Comparison of ENCODE assay signal across 9 cellular contexts in genomic region chr9:127004946-127005769, GRCh38.
DNase-seq lines count a peak whose midpoint lies in the region; ATAC-seq and TF ChIP-seq lines count a peak whose summit lies in the region.
"Had no signal": no experiment of that assay in that cellular context is flagged by ENCODE, and none has a peak within 500 bp of the region (broad histone marks: within the 10 kb centered on the region; RNA-seq: fewer than 3 reads in every experiment).

No MANE protein-coding gene starts in this region.

- H3K4me3 Mint-ChIP-seq in endothelial cell (ENCODE audit: unreplicated experiment), result no peak overlapping the region
- H3K4me3 Mint-ChIP-seq: nephron had no signal

- no peaks in the 10 kb centered on the region for H3K27me3 ChIP-seq in spleen (replicated peaks in 1 of 7)

- no peak for TF ChIP-seq CTCF in spleen (IDR thresholded peaks at IDR 0.05 in 8 of 11, conservative IDR thresholded peaks at IDR 0.05 in 3 of 11)
- TF ChIP-seq CTCF in endothelial cell (IDR thresholded peaks at IDR 0.05; ENCODE audit: unreplicated experiment), result no peak

- WGBS in spleen, 5 donors, result 48 to 56% (median 51%) methylated on average over 3 of the region's 3 CpGs

- H3K36me3 Mint-ChIP-seq in endothelial cell (ENCODE audit: low read depth, unreplicated experiment), result no peaks in the 10 kb centered on the region

- no peaks in the 10 kb centered on the region for H3K4me1 Mint-ChIP-seq in endothelial cell (ENCODE audit: unreplicated experiment)

- H3K9me3 Mint-ChIP-seq in endothelial cell (ENCODE audit: unreplicated experiment), result no peaks in the 10 kb centered on the region

- ATAC-seq in HG03066 (IDR thresholded peaks at IDR 0.05; ENCODE audit: low read depth, unreplicated experiment), result peak; percentile 86

- no peak overlapping the region for H3K27ac Mint-ChIP-seq in endothelial cell (ENCODE audit: unreplicated experiment)
- H3K27ac Mint-ChIP-seq: nephron had no signal

- no peaks in the 10 kb centered on the region for H3K36me3 ChIP-seq in spleen

- H3K27ac ChIP-seq in caudate nucleus (ENCODE audit: low read depth, low read length), result peak overlapping the region; percentile 6
- peak overlapping the region in 1 of 8 donors; percentile 10 for H3K27ac ChIP-seq in spleen

- no peak overlapping the region for H3K4me3 ChIP-seq in spleen

- DNase-seq in GM19238 (ENCODE audit: insufficient read length, low spot score), result peak; percentile 69
- peak; percentile 47 for DNase-seq in activated CD4-positive, CD25-positive, alpha-beta regulatory T cell treated with anti-CD3 and anti-CD28 coated beads, Interleukin-2, amount 50 U/mL, for 16 hours (ENCODE audit: low read depth, low spot score)
- peak in 10 of 61 donors; percentile 9 to 85 (median 25) for DNase-seq in caudate nucleus (lab: John Stamatoyannopoulos, UW)
- DNase-seq in stimulated activated CD4-positive, alpha-beta T cell treated with anti-CD3 and anti-CD28 coated beads, Interleukin-1b, Interleukin-23, amount 100 ng/mL, for 48 hours, result peak; percentile 83
- no peak for DNase-seq in NCI-H226
- DNase-seq in spleen, result no peak
- DNase-seq in endothelial cell (ENCODE audit: low spot score), result no peak

- no peaks in the 10 kb centered on the region for H3K9me3 ChIP-seq in spleen

- H3K27me3 Mint-ChIP-seq in endothelial cell (ENCODE audit: unreplicated experiment), result peaks cover 1% of the 10 kb centered on the region

- no peaks in the 10 kb centered on the region for H3K4me1 ChIP-seq in spleen

- intact Hi-C loops in spleen (cut with DNase I; ENCODE audit: low total_unique reads), result no loop called here

- no peak for TF ChIP-seq POLR2A in spleen (IDR thresholded peaks at IDR 0.05)

Comparison
In these comparisons a context has a peak if more than half of its experiments do, and no peak if none do; other contexts are left out.
1. DNase-seq: peak in GM19238 (single experiment), activated CD4-positive, CD25-positive, alpha-beta regulatory T cell treated with anti-CD3 and anti-CD28 coated beads, Interleukin-2, amount 50 U/mL, for 16 hours (single experiment) and stimulated activated CD4-positive, alpha-beta T cell treated with anti-CD3 and anti-CD28 coated beads, Interleukin-1b, Interleukin-23, amount 100 ng/mL, for 48 hours (single experiment); none in NCI-H226 (single experiment), spleen (single experiment) and endothelial cell (single experiment).